Comparison of ENCODE assay signal across 10 cellular contexts in the genomic region with DNA sequence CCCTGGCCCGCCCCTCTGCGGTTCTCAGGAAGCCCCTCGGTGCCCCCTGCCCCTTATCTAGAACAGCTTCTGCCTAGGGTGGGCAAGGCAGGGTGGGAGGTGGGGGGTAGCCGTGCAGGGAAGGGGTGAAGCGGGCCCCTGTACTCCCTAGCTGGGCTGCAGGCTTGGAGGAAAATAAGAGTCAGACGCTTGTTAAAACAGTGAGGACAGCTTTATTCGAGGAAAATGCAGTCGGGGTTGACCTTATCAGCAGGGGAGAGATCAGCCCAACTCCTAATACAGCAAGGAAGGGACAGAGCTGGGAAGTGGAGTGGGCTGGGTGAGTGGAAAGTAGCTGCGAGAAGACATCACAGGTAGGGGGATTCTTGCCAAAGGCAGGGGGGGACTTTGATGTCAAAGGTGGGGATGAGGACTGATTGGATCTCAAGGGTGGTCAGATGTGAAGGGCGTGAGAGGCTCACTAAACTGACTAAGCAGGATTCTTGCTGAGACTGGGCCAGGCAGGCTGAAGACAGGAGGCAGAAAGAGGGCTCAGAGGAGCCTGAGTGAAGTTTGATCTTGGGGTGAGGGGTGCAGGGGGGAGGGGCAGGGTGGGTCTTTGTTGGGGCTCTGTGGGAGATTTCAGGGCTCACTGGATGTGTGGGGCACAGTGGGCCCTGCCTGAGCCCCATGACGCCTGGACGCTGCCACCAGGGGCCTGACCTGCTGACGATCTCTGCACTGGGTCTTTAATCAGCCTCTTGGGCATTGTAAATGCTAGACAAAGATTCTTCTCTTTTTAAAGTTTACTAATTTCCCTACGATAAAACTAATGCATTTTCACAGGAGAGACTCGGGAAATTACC. TPM values are rescaled to one million over a fixed set of nuclear protein-coding genes. Genes with fewer than 3 reads are reported as not detected.
DNase-seq lines count a peak whose midpoint lies in the region; ATAC-seq and TF ChIP-seq lines count a peak whose summit lies in the region.
"Had no signal": no experiment of that assay in that cellular context is flagged by ENCODE, and none has a peak within 500 bp of the region (broad histone marks: within the 10 kb centered on the region; RNA-seq: fewer than 3 reads in every experiment).

No MANE protein-coding gene starts in this region.

- DNase-seq in Calu3 (no peak), Panc1 (ENCODE audit: low read depth, low spot score) (no peak), choroid plexus epithelial cell (ENCODE audit: low read depth) (peak; percentile 74), gastrocnemius medialis (no peak), pons (ENCODE audit: low spot score) (no peak), suprapubic skin (ENCODE audit: low spot score in 2 of 2) (no peak)
- DNase-seq: glutamatergic neuron had no signal

- peaks cover 85% of the 10 kb centered on the region for H3K4me1 ChIP-seq in Panc1 (ENCODE audit: control insufficient read depth, insufficient read depth, low read length)
- peaks cover 8 to 13% of the 10 kb centered on the region in 2 donors for H3K4me1 ChIP-seq in gastrocnemius medialis
- peaks cover 39% of the 10 kb centered on the region for H3K4me1 ChIP-seq in suprapubic skin

- no peak for TF ChIP-seq EP300 in suprapubic skin (IDR thresholded peaks at IDR 0.05)

- peak overlapping the region; percentile 93 for H3K27ac Mint-ChIP-seq in Calu3 (ENCODE audit: unreplicated experiment)

- TF ChIP-seq CTCF in Calu3 (IDR thresholded peaks at IDR 0.05; ENCODE audit: unreplicated experiment) (no peak), Panc1 (IDR thresholded peaks at IDR 0.05) (no peak), choroid plexus epithelial cell (conservative IDR thresholded peaks at IDR 0.05; ENCODE audit: low read depth, low read length) (no peak), gastrocnemius medialis (IDR thresholded peaks at IDR 0.05 in 4 of 5, conservative IDR thresholded peaks at IDR 0.05 in 1 of 5) (no peak), suprapubic skin (IDR thresholded peaks at IDR 0.05) (no peak)

- in situ Hi-C loops in Panc1 (cut with HindIII; ENCODE audit: low pct_unique_long_range_greater_than_20kb, low sequenced_read_pairs), result no loop called here
- in situ Hi-C loops in gastrocnemius medialis (cut with MboI; ENCODE audit: low sequenced_read_pairs in 4 of 4), result no loop called here

- peak overlapping the region; percentile 99 for H3K27ac ChIP-seq in Panc1 (ENCODE audit: low read length)
- peak overlapping the region in 3 of 4 donors; percentile 42 to 70 (median 65) for H3K27ac ChIP-seq in gastrocnemius medialis
- no peak overlapping the region for H3K27ac ChIP-seq in suprapubic skin

- peaks cover 6% of the 10 kb centered on the region; the same call in 1 of the 2 replicates for H3K9me3 ChIP-seq in Panc1 (ENCODE audit: control insufficient read depth, insufficient read depth, low read depth, low read length)
- H3K9me3 ChIP-seq in gastrocnemius medialis, result no peaks in the 10 kb centered on the region
- H3K9me3 ChIP-seq in suprapubic skin, result no peaks in the 10 kb centered on the region
- H3K9me3 ChIP-seq: right lobe of liver had no signal

- 74% methylated on average over 15 of the region's 15 CpGs for WGBS in suprapubic skin

- CTCF ChIA-PET in Calu3 (lab: Charles Lee) (interaction anchor here (0.8 to 1.5 kb wide), 3 partner anchors 46 to 76 kb away, joined by 3 to 9 read pairs (median 4); no protein-coding TSS in a partner anchor), Panc1 (lab: Charles Lee) (interaction anchor here (0.9 to 1.1 kb wide), 2 partner anchors 29 to 102 kb away, joined by 3 to 4 read pairs; no protein-coding TSS in a partner anchor)

- peaks cover 60% of the 10 kb centered on the region for H3K4me1 Mint-ChIP-seq in Calu3 (ENCODE audit: low read depth, unreplicated experiment)

- H3K36me3 Mint-ChIP-seq in Calu3 (ENCODE audit: insufficient read depth, unreplicated experiment), result peaks cover 19% of the 10 kb centered on the region

- H3K27me3 ChIP-seq in Panc1 (ENCODE audit: control insufficient read depth, insufficient read depth, low read length), result no peaks in the 10 kb centered on the region
- H3K27me3 ChIP-seq in gastrocnemius medialis, result no peaks in the 10 kb centered on the region
- no peaks in the 10 kb centered on the region for H3K27me3 ChIP-seq in suprapubic skin
- H3K27me3 ChIP-seq: right lobe of liver had no signal

- H3K36me3 ChIP-seq in Panc1 (ENCODE audit: control insufficient read depth, insufficient read depth, low read length), result no peaks in the 10 kb centered on the region
- H3K36me3 ChIP-seq in gastrocnemius medialis, result no peaks in the 10 kb centered on the region
- H3K36me3 ChIP-seq in suprapubic skin, result no peaks in the 10 kb centered on the region
- H3K36me3 ChIP-seq: right lobe of liver had no signal

- POLR2A ChIA-PET in Panc1 (lab: Charles Lee), result interaction anchor here (0.5 to 0.6 kb wide), 5 partner anchors 12 to 200 kb away, joined by 3 to 14 read pairs (median 3); no protein-coding TSS in a partner anchor

- no peaks in the 10 kb centered on the region for H3K27me3 Mint-ChIP-seq in Calu3 (ENCODE audit: unreplicated experiment)

- TF ChIP-seq POLR2A in gastrocnemius medialis (IDR thresholded peaks at IDR 0.05) (no peak), suprapubic skin (IDR thresholded peaks at IDR 0.05) (no peak)

- BruUV-seq in Calu3 (replicated peaks; lab: Mats Ljungman, UMichigan) (no TSS peak), Panc1 (replicated peaks; lab: Mats Ljungman, UMichigan) (no TSS peak)

- intact Hi-C loops in Calu3 (cut with micrococcal nuclease; ENCODE audit: unreplicated experiment), result no loop called here
- intact Hi-C loops in Panc1 (cut with micrococcal nuclease; ENCODE audit: unreplicated experiment), result no loop called here
- intact Hi-C loops in gastrocnemius medialis (cut with DNase I; ENCODE audit: low total_unique reads), result no loop called here

- peak overlapping the region; percentile 77 for H3K4me3 Mint-ChIP-seq in Calu3 (ENCODE audit: low read depth, unreplicated experiment)

- ATAC-seq in Panc1, result no peak
- no peak for ATAC-seq in gastrocnemius medialis
- ATAC-seq in HG03175 (IDR thresholded peaks at IDR 0.05; ENCODE audit: unreplicated experiment), result no peak
- ATAC-seq in GM18873 (IDR thresholded peaks at IDR 0.05; ENCODE audit: low FRiP score, unreplicated experiment), result no peak

- peak overlapping the region in 1 of 2 experiments; percentile 21; a peak in 2 of 4 replicates for H3K4me3 ChIP-seq in Panc1 (ENCODE audit: low read depth in 2 of 2, low read length in 2 of 2)
- no peak overlapping the region for H3K4me3 ChIP-seq in choroid plexus epithelial cell (ENCODE audit: low read depth, low read length)
- H3K4me3 ChIP-seq in gastrocnemius medialis, result no peak overlapping the region
- H3K4me3 ChIP-seq in suprapubic skin, result no peak overlapping the region
- H3K4me3 ChIP-seq: right lobe of liver had no signal

- H3K9me3 Mint-ChIP-seq in Calu3 (ENCODE audit: low read depth, unreplicated experiment), result no peaks in the 10 kb centered on the region

RNA-seq across cellular contexts. Expression of gene HPCAL1, which starts 29.9 kb away (rescaled TPM):
- total RNA-seq in Calu3 (2022) (34.0 and 35.1 TPM in 2 replicates), Panc1 (2021; ENCODE audit: unreplicated experiment) (234 TPM), gastrocnemius medialis (10 to 100 TPM; 29.0 to 45.5 (median 34.5) TPM), suprapubic skin (10 to 100 TPM; 27.7 to 40.7 (median 35.3) TPM)
- 556 TPM for polyA plus RNA-seq in Panc1 (2012; ENCODE audit: insufficient read length)
